ENCODE assay signal across 25 cellular contexts in genomic region chr4:125994024-125994423, GRCh38.
"Had no signal": no experiment of that assay in that cellular context is flagged by ENCODE, and none has a peak within 500 bp of the region (broad histone marks: within the 10 kb centered on the region; RNA-seq: fewer than 3 reads in every experiment).

No MANE protein-coding gene starts in this region.

- H3K36me3 ChIP-seq: gastrocnemius medialis, left ventricle myocardium inferior, neutrophil, ovary, prostate gland, uterus had no signal

- H3K4me1 ChIP-seq: gastrocnemius medialis, left ventricle myocardium inferior, prostate gland, testis, uterus had no signal

- H3K4me3 ChIP-seq: gastrocnemius medialis, left ventricle myocardium inferior, ovary, prostate gland, testis, uterus had no signal

- H3K27ac ChIP-seq: gastrocnemius medialis, left ventricle myocardium inferior, neutrophil, ovary, prostate gland, testis, uterus had no signal

- ATAC-seq: activated CD8-positive, alpha-beta memory T cell treated with anti-CD3 and anti-CD28 coated beads, Interleukin-2, amount 10 ng/mL, durations not matched to agents 7 days and 5 days; activated CD8-positive, alpha-beta T cell treated with anti-CD3 and anti-CD28 coated beads, Interleukin-2, amount 10 ng/mL, durations not matched to agents 7 days and 5 days; activated naive CD4-positive, alpha-beta T cell treated with anti-CD3 and anti-CD28 coated beads, Interleukin-2, amount 50 U/mL, for 72 hours; gastrocnemius medialis; sciatic nerve; T-cell had no signal

- H3K27me3 ChIP-seq: gastrocnemius medialis, neutrophil, ovary, testis, uterus had no signal

- DNase-seq: activated B cell treated with CpG ODN at 0.5 μM for 24 hours; activated CD8-positive, alpha-beta memory T cell treated with anti-CD3 and anti-CD28 coated beads, Interleukin-2, amount 10 ng/mL, durations not matched to agents 7 days and 5 days; activated CD8-positive, alpha-beta T cell treated with anti-CD3 and anti-CD28 coated beads, Interleukin-2, amount 10 ng/mL, durations not matched to agents 7 days and 5 days; activated T-cell treated with anti-CD3 and anti-CD28 coated beads, Interleukin-2, amount 50 U/mL, for 48 hours; anterior cingulate cortex; effector memory CD4-positive, alpha-beta T cell; erythroblast; gastrocnemius medialis; glutamatergic neuron; islet precursor cell; left ventricle myocardium inferior; naive B cell; nephron progenitor cell; ovary; retina; stimulated activated CD4-positive, alpha-beta T cell treated with anti-CD3 and anti-CD28 coated beads, Interleukin-15, amount 100 ng/mL, for 24 hours; stimulated activated CD4-positive, alpha-beta T cell treated with anti-CD3 and anti-CD28 coated beads, Interleukin-2, amount 100 ng/mL, for 24 hours; stimulated activated naive CD4-positive, alpha-beta T cell; T-cell; testis; uterus had no signal

- H3K9me3 ChIP-seq: gastrocnemius medialis, left ventricle myocardium inferior, neutrophil, ovary, prostate gland, testis, uterus had no signal
